ENCODE assay signal across 11 cellular contexts in the genomic region with DNA sequence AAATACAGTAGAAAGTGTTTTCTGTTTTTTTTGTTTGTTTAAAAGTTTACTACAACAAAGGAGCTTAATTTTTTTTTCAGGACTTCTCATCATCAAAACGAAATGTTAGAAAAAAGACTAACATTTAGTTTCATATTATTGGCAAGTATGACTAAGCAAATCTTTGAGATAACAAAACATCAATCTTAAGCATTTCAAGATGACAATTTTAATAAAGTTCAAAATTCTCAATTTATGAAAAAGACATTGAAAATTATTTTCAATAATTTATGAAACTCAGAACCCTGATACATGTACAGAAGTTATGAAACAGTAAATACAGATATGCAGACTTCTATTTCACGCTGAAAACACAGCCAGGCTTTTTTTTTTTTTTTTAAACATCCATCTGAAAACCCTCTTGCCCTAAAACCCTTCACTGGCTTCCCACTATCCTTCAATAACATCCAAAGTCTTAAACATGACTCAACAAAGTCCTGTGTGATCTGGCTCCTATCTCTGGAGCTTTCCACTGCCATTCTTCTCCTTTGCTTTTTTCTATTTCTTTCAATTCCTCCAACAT. TPM values are rescaled to one million over a fixed set of nuclear protein-coding genes. Genes with fewer than 3 reads are reported as not detected.
A peak's percentile ranks its signal among the peaks of the same experiment; 100 is the strongest.
DNase-seq lines count a peak whose midpoint lies in the region; ATAC-seq and TF ChIP-seq lines count a peak whose summit lies in the region.
"Had no signal": no experiment of that assay in that cellular context is flagged by ENCODE, and none has a peak within 500 bp of the region (broad histone marks: within the 10 kb centered on the region; RNA-seq: fewer than 3 reads in every experiment).

No MANE protein-coding gene starts in this region.

- no peaks in the 10 kb centered on the region for H3K9me3 Mint-ChIP-seq in activated CD8-positive, alpha-beta memory T cell treated with anti-CD3 and anti-CD28 coated beads, Interleukin-2, amount 10 ng/mL, durations not matched to agents 7 days and 5 days (ENCODE audit: low read depth)
- H3K9me3 Mint-ChIP-seq in activated CD4-positive, alpha-beta memory T cell treated with anti-CD3 and anti-CD28 coated beads, Interleukin-2, amount 10 ng/mL, durations not matched to agents 7 days and 5 days = no peaks in the 10 kb centered on the region

- H3K27ac ChIP-seq in iPS-20b (ENCODE audit: low read length) (no peak overlapping the region), stomach (peak overlapping the region in 4 of 5 donors; percentile 14 to 95 (median 53))

- H3K27me3 Mint-ChIP-seq in activated CD8-positive, alpha-beta memory T cell treated with anti-CD3 and anti-CD28 coated beads, Interleukin-2, amount 10 ng/mL, durations not matched to agents 7 days and 5 days = no peaks in the 10 kb centered on the region
- H3K27me3 Mint-ChIP-seq in activated CD4-positive, alpha-beta memory T cell treated with anti-CD3 and anti-CD28 coated beads, Interleukin-2, amount 10 ng/mL, durations not matched to agents 7 days and 5 days = no peaks in the 10 kb centered on the region

- H3K27ac Mint-ChIP-seq in activated CD8-positive, alpha-beta memory T cell treated with anti-CD3 and anti-CD28 coated beads, Interleukin-2, amount 10 ng/mL, durations not matched to agents 7 days and 5 days = peak overlapping the region; percentile 36
- H3K27ac Mint-ChIP-seq in activated CD4-positive, alpha-beta memory T cell treated with anti-CD3 and anti-CD28 coated beads, Interleukin-2, amount 10 ng/mL, durations not matched to agents 7 days and 5 days = peak overlapping the region; percentile 80

- TF ChIP-seq EP300 in stomach (IDR thresholded peaks at IDR 0.05) = no peak

- peaks cover 36% of the 10 kb centered on the region for H3K36me3 Mint-ChIP-seq in activated CD8-positive, alpha-beta memory T cell treated with anti-CD3 and anti-CD28 coated beads, Interleukin-2, amount 10 ng/mL, durations not matched to agents 7 days and 5 days
- peaks cover 39% of the 10 kb centered on the region for H3K36me3 Mint-ChIP-seq in activated CD4-positive, alpha-beta memory T cell treated with anti-CD3 and anti-CD28 coated beads, Interleukin-2, amount 10 ng/mL, durations not matched to agents 7 days and 5 days (ENCODE audit: low read depth)

- intact Hi-C loops in stomach (cut with DNase I; ENCODE audit: low total_unique reads) = no loop called here
- intact Hi-C loops in posterior vena cava (cut with DNase I) = no loop called here

- H3K4me1 ChIP-seq in iPS-20b (ENCODE audit: insufficient read depth, low read length) (peaks cover 22% of the 10 kb centered on the region; the same call in 1 of the 2 replicates), stomach (peaks cover 37 to 80% (median 58%) of the 10 kb centered on the region in 4 donors)

- no peak for TF ChIP-seq POLR2A in stomach (IDR thresholded peaks at IDR 0.05)

- H3K36me3 ChIP-seq in iPS-20b (ENCODE audit: insufficient read depth, low read depth, low read length) (peaks cover 34% of the 10 kb centered on the region; the same call in 1 of the 2 replicates), stomach (peaks cover 0 to 20% (median 15%) of the 10 kb centered on the region in 4 donors)
- H3K36me3 ChIP-seq: thyroid gland had no signal

- ATAC-seq in activated CD8-positive, alpha-beta memory T cell treated with anti-CD3 and anti-CD28 coated beads, Interleukin-2, amount 10 ng/mL, durations not matched to agents 7 days and 5 days = no peak
- no peak for ATAC-seq in GM21737 (IDR thresholded peaks at IDR 0.05; ENCODE audit: unreplicated experiment)

- CTCF ChIA-PET in activated CD8-positive, alpha-beta memory T cell treated with anti-CD3 and anti-CD28 coated beads, Interleukin-2, amount 10 ng/mL, durations not matched to agents 7 days and 5 days (lab: Charles Lee) = interaction anchor here (0.9 to 3.7 kb wide), 4 partner anchors 9 to 79 kb away, joined by 3 to 13 read pairs (median 8); a partner anchor contains a TSS
- CTCF ChIA-PET in activated CD4-positive, alpha-beta memory T cell treated with anti-CD3 and anti-CD28 coated beads, Interleukin-2, amount 10 ng/mL, durations not matched to agents 7 days and 5 days (lab: Charles Lee) = interaction anchor here (1.1 to 2.9 kb wide), 4 partner anchors 9 to 124 kb away, joined by 3 to 13 read pairs (median 5); no protein-coding TSS in a partner anchor

- H3K4me3 Mint-ChIP-seq in activated CD8-positive, alpha-beta memory T cell treated with anti-CD3 and anti-CD28 coated beads, Interleukin-2, amount 10 ng/mL, durations not matched to agents 7 days and 5 days = no peak overlapping the region
- no peak overlapping the region for H3K4me3 Mint-ChIP-seq in activated CD4-positive, alpha-beta memory T cell treated with anti-CD3 and anti-CD28 coated beads, Interleukin-2, amount 10 ng/mL, durations not matched to agents 7 days and 5 days

- no peaks in the 10 kb centered on the region for H3K27me3 ChIP-seq in iPS-20b (ENCODE audit: insufficient read depth, low read length)
- H3K27me3 ChIP-seq in stomach = no peaks in the 10 kb centered on the region
- H3K27me3 ChIP-seq: thyroid gland had no signal

- H3K4me1 Mint-ChIP-seq in activated CD8-positive, alpha-beta memory T cell treated with anti-CD3 and anti-CD28 coated beads, Interleukin-2, amount 10 ng/mL, durations not matched to agents 7 days and 5 days = peaks cover 50% of the 10 kb centered on the region
- peaks cover 16% of the 10 kb centered on the region for H3K4me1 Mint-ChIP-seq in activated CD4-positive, alpha-beta memory T cell treated with anti-CD3 and anti-CD28 coated beads, Interleukin-2, amount 10 ng/mL, durations not matched to agents 7 days and 5 days

- H3K9me3 ChIP-seq in iPS-20b (ENCODE audit: insufficient read depth, low read depth, low read length) (no peaks in the 10 kb centered on the region), stomach (no peaks in the 10 kb centered on the region)
- H3K9me3 ChIP-seq: thyroid gland had no signal

- no peak for DNase-seq in activated CD8-positive, alpha-beta memory T cell treated with anti-CD3 and anti-CD28 coated beads, Interleukin-2, amount 10 ng/mL, durations not matched to agents 7 days and 5 days
- no peak for DNase-seq in activated CD8-positive, alpha-beta memory T cell treated with anti-CD3 and anti-CD28 coated beads for 24 hours
- no peak for DNase-seq in activated CD4-positive, alpha-beta memory T cell treated with anti-CD3 and anti-CD28 coated beads, Interleukin-2, amount 10 ng/mL, durations not matched to agents 7 days and 5 days
- DNase-seq in stomach (no peak), NCI-H1694 (lab: John Stamatoyannopoulos, UW) (no peak), posterior vena cava (ENCODE audit: low spot score) (no peak)
- DNase-seq: amygdala, NCI-H1105 treated with DMSO at 0.1 percent for 48 hours, thyroid gland had no signal

- 32 to 47% (median 42%) methylated on average over 2 of the region's 2 CpGs for WGBS in stomach, 5 donors

- no peak for TF ChIP-seq CTCF in stomach (IDR thresholded peaks at IDR 0.05)

- H3K4me3 ChIP-seq in iPS-20b (ENCODE audit: low read length) (peak overlapping the region; percentile 96; the same call in 1 of the 2 replicates), stomach (no peak overlapping the region)
- H3K4me3 ChIP-seq: thyroid gland had no signal

- no peak overlapping the region; the same call in 1 of the 2 replicates for H3K9ac ChIP-seq in iPS-20b (ENCODE audit: low read depth, low read length)

- POLR2A ChIA-PET in activated CD4-positive, alpha-beta memory T cell treated with anti-CD3 and anti-CD28 coated beads, Interleukin-2, amount 10 ng/mL, durations not matched to agents 7 days and 5 days (lab: Charles Lee) = interaction anchor here (1.4 to 6.5 kb wide), 2 partner anchors 9 to 120 kb away, joined by 3 to 55 read pairs; no protein-coding TSS in a partner anchor

RNA-seq across cellular contexts. Expression of a gene that starts 3.9 kb away (rescaled TPM):
- total RNA-seq in activated CD8-positive, alpha-beta memory T cell treated with anti-CD3 and anti-CD28 coated beads, Interleukin-2, amount 10 ng/mL, durations not matched to agents 7 days and 5 days = 10 to 100 TPM; 65.2 to 66.0 TPM
- 10 to 100 TPM; 51.1 to 52.0 TPM for total RNA-seq in activated CD4-positive, alpha-beta memory T cell treated with anti-CD3 and anti-CD28 coated beads, Interleukin-2, amount 10 ng/mL, durations not matched to agents 7 days and 5 days
- total RNA-seq in stomach (10 to 100 TPM; 14.8 to 76.9 (median 40.6) TPM), posterior vena cava (10 to 100 TPM; 31.6 to 32.8 TPM)
- polyA plus RNA-seq in stomach = 10 to 100 TPM in 1 of 3 donors, 1 to 10 TPM in 2; 6.1 to 21.8 (median 7.8) TPM
